ENCODE assay signal across 1 cellular context in the genomic region with DNA sequence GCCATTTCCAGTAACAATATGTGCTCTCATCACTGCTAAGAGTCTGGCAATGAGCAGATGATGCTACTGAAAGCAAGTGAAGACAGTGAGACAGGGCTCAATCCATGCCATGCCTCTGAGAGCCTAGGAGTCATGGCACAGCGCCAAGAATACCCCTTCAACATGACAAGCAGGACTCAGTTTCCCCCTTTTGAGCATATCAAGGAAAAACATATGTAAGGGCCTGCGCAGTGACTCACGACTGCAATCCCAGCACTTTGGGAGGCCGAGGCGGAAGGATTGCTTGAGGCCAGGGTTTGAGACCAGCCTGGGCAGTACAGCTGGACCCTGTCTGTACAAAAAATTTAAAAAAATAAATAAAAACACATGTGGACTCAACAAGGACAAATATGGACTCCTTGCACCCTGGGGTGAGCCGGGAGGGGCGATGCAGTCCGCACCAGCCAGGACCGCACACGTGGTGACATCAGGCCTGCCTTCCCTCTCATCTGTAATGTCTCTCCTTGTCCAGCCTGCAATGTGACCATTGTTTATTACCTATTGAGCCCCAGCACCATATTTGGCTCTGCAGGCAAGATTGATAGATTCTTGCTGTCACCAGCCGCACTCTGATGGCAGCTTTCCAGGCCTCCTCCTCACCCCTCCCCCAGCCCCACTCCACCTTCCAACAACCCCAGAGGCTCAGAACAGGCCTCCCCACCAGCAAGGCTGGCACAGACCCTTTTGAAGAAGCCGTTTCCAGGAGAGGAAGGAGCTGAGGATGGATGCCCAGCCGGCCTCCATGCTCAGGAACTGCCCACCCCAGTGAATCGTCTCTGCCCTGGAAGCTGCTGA.
TF ChIP-seq lines count a peak whose summit lies in the region.

No MANE protein-coding gene starts in this region.

TF ChIP-seq in K562, 482 proteins besides CTCF, POLR2A, EP300 and RAD21 (continued from another document and continues in another):
- no peak for TF ChIP-seq ZBTB33 (CRISPR knock-in tag; IDR thresholded peaks at IDR 0.05)
- no peak for TF ChIP-seq NFYB (IDR thresholded peaks at IDR 0.05; ENCODE audit: extremely low read depth, insufficient read length)
- TF ChIP-seq ZNF232 (CRISPR knock-in tag; IDR thresholded peaks at IDR 0.05) = no peak
- no peak for TF ChIP-seq CHCHD3 (CRISPR knock-in tag; IDR thresholded peaks at IDR 0.05)
- peak; percentile 35; the same call in 1 of the 2 replicates for TF ChIP-seq CBFA2T2 (conservative IDR thresholded peaks at IDR 0.05)
- TF ChIP-seq, protein P1, sequence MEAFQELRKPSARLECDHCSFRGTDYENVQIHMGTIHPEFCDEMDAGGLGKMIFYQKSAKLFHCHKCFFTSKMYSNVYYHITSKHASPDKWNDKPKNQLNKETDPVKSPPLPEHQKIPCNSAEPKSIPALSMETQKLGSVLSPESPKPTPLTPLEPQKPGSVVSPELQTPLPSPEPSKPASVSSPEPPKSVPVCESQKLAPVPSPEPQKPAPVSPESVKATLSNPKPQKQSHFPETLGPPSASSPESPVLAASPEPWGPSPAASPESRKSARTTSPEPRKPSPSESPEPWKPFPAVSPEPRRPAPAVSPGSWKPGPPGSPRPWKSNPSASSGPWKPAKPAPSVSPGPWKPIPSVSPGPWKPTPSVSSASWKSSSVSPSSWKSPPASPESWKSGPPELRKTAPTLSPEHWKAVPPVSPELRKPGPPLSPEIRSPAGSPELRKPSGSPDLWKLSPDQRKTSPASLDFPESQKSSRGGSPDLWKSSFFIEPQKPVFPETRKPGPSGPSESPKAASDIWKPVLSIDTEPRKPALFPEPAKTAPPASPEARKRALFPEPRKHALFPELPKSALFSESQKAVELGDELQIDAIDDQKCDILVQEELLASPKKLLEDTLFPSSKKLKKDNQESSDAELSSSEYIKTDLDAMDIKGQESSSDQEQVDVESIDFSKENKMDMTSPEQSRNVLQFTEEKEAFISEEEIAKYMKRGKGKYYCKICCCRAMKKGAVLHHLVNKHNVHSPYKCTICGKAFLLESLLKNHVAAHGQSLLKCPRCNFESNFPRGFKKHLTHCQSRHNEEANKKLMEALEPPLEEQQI (IDR thresholded peaks at IDR 0.05) = no peak
- TF ChIP-seq CEBPB (tag; IDR thresholded peaks at IDR 0.05) = no peak
- no peak for TF ChIP-seq KHSRP (IDR thresholded peaks at IDR 0.05)
- peak; percentile 66 for TF ChIP-seq USF2 (CRISPR knock-in tag; IDR thresholded peaks at IDR 0.05)
- no peak for TF ChIP-seq MIER1 (IDR thresholded peaks at IDR 0.05; ENCODE audit: low read depth)
- TF ChIP-seq, protein P2, sequence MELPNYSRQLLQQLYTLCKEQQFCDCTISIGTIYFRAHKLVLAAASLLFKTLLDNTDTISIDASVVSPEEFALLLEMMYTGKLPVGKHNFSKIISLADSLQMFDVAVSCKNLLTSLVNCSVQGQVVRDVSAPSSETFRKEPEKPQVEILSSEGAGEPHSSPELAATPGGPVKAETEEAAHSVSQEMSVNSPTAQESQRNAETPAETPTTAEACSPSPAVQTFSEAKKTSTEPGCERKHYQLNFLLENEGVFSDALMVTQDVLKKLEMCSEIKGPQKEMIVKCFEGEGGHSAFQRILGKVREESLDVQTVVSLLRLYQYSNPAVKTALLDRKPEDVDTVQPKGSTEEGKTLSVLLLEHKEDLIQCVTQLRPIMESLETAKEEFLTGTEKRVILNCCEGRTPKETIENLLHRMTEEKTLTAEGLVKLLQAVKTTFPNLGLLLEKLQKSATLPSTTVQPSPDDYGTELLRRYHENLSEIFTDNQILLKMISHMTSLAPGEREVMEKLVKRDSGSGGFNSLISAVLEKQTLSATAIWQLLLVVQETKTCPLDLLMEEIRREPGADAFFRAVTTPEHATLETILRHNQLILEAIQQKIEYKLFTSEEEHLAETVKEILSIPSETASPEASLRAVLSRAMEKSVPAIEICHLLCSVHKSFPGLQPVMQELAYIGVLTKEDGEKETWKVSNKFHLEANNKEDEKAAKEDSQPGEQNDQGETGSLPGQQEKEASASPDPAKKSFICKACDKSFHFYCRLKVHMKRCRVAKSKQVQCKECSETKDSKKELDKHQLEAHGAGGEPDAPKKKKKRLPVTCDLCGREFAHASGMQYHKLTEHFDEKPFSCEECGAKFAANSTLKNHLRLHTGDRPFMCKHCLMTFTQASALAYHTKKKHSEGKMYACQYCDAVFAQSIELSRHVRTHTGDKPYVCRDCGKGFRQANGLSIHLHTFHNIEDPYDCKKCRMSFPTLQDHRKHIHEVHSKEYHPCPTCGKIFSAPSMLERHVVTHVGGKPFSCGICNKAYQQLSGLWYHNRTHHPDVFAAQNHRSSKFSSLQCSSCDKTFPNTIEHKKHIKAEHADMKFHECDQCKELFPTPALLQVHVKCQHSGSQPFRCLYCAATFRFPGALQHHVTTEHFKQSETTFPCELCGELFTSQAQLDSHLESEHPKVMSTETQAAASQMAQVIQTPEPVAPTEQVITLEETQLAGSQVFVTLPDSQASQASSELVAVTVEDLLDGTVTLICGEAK (IDR thresholded peaks at IDR 0.05) = no peak
- TF ChIP-seq, protein P2 (CRISPR knock-in tag; IDR thresholded peaks at IDR 0.05) = no peak
- TF ChIP-seq SMAD2 (IDR thresholded peaks at IDR 0.05; ENCODE audit: low read depth, low read length) = no peak
- TF ChIP-seq BHLHE40 (IDR thresholded peaks at IDR 0.05; ENCODE audit: low read length) = peak; percentile 30; the same call in 1 of the 2 replicates
- no peak for TF ChIP-seq ZFPM2 (CRISPR knock-in tag; IDR thresholded peaks at IDR 0.05)
- TF ChIP-seq ZNF175 (CRISPR knock-in tag; IDR thresholded peaks at IDR 0.05; ENCODE audit: low read depth) = peak; percentile 93
- TF ChIP-seq ZNF445 (CRISPR knock-in tag; IDR thresholded peaks at IDR 0.05; ENCODE audit: low read depth) = no peak
- TF ChIP-seq ZNF668 (CRISPR knock-in tag; IDR thresholded peaks at IDR 0.05) = no peak
- no peak for TF ChIP-seq ILK (tag; IDR thresholded peaks at IDR 0.05; ENCODE audit: borderline replicate concordance, low read depth)
- no peak for TF ChIP-seq ZBTB34 (CRISPR knock-in tag; IDR thresholded peaks at IDR 0.05)
- no peak for TF ChIP-seq CHD1 (IDR thresholded peaks at IDR 0.05; ENCODE audit: low read length)
- no peak for TF ChIP-seq ZSCAN29 (IDR thresholded peaks at IDR 0.05)
- no peak for TF ChIP-seq SAP30 (IDR thresholded peaks at IDR 0.05; ENCODE audit: borderline replicate concordance, insufficient read depth, low read depth, low read length, poor library complexity, severe bottlenecking)
- no peak for TF ChIP-seq ZFP1 (CRISPR knock-in tag; IDR thresholded peaks at IDR 0.05)
- no peak for TF ChIP-seq RBM15 (IDR thresholded peaks at IDR 0.05; ENCODE audit: insufficient read depth, low read length)
- TF ChIP-seq, protein P3, sequence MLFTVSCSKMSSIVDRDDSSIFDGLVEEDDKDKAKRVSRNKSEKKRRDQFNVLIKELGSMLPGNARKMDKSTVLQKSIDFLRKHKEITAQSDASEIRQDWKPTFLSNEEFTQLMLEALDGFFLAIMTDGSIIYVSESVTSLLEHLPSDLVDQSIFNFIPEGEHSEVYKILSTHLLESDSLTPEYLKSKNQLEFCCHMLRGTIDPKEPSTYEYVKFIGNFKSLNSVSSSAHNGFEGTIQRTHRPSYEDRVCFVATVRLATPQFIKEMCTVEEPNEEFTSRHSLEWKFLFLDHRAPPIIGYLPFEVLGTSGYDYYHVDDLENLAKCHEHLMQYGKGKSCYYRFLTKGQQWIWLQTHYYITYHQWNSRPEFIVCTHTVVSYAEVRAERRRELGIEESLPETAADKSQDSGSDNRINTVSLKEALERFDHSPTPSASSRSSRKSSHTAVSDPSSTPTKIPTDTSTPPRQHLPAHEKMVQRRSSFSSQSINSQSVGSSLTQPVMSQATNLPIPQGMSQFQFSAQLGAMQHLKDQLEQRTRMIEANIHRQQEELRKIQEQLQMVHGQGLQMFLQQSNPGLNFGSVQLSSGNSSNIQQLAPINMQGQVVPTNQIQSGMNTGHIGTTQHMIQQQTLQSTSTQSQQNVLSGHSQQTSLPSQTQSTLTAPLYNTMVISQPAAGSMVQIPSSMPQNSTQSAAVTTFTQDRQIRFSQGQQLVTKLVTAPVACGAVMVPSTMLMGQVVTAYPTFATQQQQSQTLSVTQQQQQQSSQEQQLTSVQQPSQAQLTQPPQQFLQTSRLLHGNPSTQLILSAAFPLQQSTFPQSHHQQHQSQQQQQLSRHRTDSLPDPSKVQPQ (CRISPR knock-in tag; IDR thresholded peaks at IDR 0.05; ENCODE audit: borderline replicate concordance) = no peak
- TF ChIP-seq, protein P4, sequence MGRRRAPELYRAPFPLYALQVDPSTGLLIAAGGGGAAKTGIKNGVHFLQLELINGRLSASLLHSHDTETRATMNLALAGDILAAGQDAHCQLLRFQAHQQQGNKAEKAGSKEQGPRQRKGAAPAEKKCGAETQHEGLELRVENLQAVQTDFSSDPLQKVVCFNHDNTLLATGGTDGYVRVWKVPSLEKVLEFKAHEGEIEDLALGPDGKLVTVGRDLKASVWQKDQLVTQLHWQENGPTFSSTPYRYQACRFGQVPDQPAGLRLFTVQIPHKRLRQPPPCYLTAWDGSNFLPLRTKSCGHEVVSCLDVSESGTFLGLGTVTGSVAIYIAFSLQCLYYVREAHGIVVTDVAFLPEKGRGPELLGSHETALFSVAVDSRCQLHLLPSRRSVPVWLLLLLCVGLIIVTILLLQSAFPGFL (CRISPR knock-in tag; IDR thresholded peaks at IDR 0.05) = no peak
- no peak for TF ChIP-seq STAG1 (CRISPR knock-in tag; IDR thresholded peaks at IDR 0.05; ENCODE audit: borderline replicate concordance)
- no peak for TF ChIP-seq NCOA1 (IDR thresholded peaks at IDR 0.05; ENCODE audit: low read depth)
- TF ChIP-seq, protein P5, sequence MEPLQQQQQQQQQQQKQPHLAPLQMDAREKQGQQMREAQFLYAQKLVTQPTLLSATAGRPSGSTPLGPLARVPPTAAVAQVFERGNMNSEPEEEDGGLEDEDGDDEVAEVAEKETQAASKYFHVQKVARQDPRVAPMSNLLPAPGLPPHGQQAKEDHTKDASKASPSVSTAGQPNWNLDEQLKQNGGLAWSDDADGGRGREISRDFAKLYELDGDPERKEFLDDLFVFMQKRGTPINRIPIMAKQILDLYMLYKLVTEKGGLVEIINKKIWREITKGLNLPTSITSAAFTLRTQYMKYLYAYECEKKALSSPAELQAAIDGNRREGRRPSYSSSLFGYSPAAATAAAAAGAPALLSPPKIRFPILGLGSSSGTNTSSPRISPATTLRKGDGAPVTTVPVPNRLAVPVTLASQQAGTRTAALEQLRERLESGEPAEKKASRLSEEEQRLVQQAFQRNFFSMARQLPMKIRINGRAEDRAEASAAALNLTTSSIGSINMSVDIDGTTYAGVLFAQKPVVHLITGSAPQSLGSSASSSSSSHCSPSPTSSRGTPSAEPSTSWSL (CRISPR knock-in tag; IDR thresholded peaks at IDR 0.05; ENCODE audit: borderline replicate concordance) = no peak
- TF ChIP-seq ZKSCAN3 (CRISPR knock-in tag; IDR thresholded peaks at IDR 0.05) = no peak
- TF ChIP-seq NFIX (CRISPR knock-in tag; IDR thresholded peaks at IDR 0.05; ENCODE audit: low read depth) = peak; percentile 68
- no peak for TF ChIP-seq MYBL2 (IDR thresholded peaks at IDR 0.05; ENCODE audit: low read depth)
- TF ChIP-seq MYBL2 (CRISPR knock-in tag; IDR thresholded peaks at IDR 0.05; ENCODE audit: borderline replicate concordance) = no peak
- no peak for TF ChIP-seq ZNF316 (IDR thresholded peaks at IDR 0.05)
